9 cellular contexts compared by ENCODE assay signal in the genomic region with DNA sequence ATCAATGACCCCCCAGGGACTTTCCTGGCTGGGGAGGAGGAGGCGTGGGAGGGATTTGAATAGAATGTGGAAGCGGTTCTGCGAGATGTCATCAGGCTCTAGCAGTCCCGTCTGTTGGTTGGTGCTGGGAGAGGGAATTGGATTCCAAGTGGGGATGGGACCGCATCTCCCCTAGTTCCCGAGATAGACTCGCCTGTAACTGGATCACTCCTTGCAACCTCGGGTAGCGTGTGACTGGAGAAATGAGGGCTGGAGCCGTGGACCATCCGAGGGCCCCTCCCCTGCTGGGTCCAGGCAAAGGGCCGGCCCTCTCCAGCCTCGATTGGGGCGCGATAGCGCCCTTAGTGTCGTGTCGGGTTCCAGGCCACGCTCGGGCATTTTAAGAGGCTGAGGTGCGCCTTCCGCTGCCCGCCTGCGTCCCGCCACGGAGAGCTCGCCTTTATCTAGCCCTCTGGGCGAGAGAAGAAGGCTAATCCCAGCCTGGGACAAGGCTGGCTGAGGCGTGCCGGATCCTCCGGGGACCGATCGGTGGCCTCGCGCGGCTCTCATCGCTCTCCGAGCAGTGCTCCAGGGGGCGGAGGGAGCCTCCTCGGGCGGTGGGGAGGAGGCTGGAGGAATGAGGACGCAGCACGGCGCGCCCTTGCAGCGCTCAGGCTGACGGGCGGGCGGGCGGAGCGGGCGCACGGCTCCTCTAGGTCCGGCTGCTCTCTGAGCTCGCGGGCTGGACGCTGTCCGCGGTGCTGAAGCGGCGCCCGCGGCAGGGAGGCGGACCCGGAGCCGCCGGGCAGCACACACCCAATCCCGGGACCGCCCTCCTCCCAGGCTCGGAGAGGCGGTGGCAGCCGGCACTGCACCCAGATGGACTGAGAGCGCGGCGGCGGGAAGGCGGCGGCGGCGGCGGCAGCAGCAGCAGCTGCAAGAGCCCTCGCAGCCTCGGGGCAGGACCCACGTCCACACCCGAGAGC.
DNase-seq lines count a peak whose midpoint lies in the region; ATAC-seq and TF ChIP-seq lines count a peak whose summit lies in the region.
"Had no signal": no experiment of that assay in that cellular context is flagged by ENCODE, and none has a peak within 500 bp of the region (broad histone marks: within the 10 kb centered on the region; RNA-seq: fewer than 3 reads in every experiment).

No MANE protein-coding gene starts in this region.

- H3K9me3 ChIP-seq in adipocyte (ENCODE audit: control insufficient read depth, low read length) (no peaks in the 10 kb centered on the region), tibial nerve (no peaks in the 10 kb centered on the region)

- TF ChIP-seq CTCF in osteocyte (IDR thresholded peaks at IDR 0.05) (peak; percentile 47), tibial nerve (IDR thresholded peaks at IDR 0.05) (peak in 4 of 5 experiments; percentile 38 to 74 (median 58))

- H3K4me1 Mint-ChIP-seq in osteocyte (ENCODE audit: unreplicated experiment), result peaks cover 10% of the 10 kb centered on the region

- intact Hi-C loops in Right ventricle myocardium superior (cut with DNase I), result no loop called here

- H3K36me3 Mint-ChIP-seq in osteocyte (ENCODE audit: unreplicated experiment), result no peaks in the 10 kb centered on the region

- TF ChIP-seq EP300 in tibial nerve (IDR thresholded peaks at IDR 0.05), result no peak

- DNase-seq in GM03348 (ENCODE audit: low spot score), result peak; percentile 97
- DNase-seq in KBM-7, result peak; percentile 94
- DNase-seq in SW 1271 (lab: John Stamatoyannopoulos, UW), result peak; percentile 29 to 56
- peak; percentile 98 for DNase-seq in adipocyte (ENCODE audit: low read depth)
- DNase-seq in Right ventricle myocardium superior, result peak; percentile 92
- DNase-seq in osteocyte (ENCODE audit: extremely low spot score, unreplicated experiment), result peak; percentile 97
- peak; percentile 62 to 65 for DNase-seq in tibial nerve (ENCODE audit: low spot score in 2 of 2)

- ATAC-seq in Right ventricle myocardium superior (ENCODE audit: poor library complexity) (peak; percentile 100), GM21619 (IDR thresholded peaks at IDR 0.05; ENCODE audit: unreplicated experiment) (no peak)

- no peak overlapping the region for H3K27ac ChIP-seq in tibial nerve

- H3K27ac Mint-ChIP-seq in osteocyte (ENCODE audit: unreplicated experiment), result no peak overlapping the region
- H3K27ac Mint-ChIP-seq: dendritic cell treated with granulocyte-macrophage colony-stimulating factor and Interleukin-4, amounts not matched to agents 40 ng/mL and 50 ng/mL, for 4 days had no signal

- peak overlapping the region; percentile 73 for H3K4me3 ChIP-seq in adipocyte (ENCODE audit: low read length)
- peak overlapping the region in 1 of 4 donors; percentile 11 for H3K4me3 ChIP-seq in tibial nerve

- H3K27me3 Mint-ChIP-seq in osteocyte (ENCODE audit: unreplicated experiment), result peaks cover 40% of the 10 kb centered on the region

- WGBS in tibial nerve, 2 donors, result 2 to 4% methylated on average over 62 to 70 of the region's 85 CpGs

- no peaks in the 10 kb centered on the region for H3K36me3 ChIP-seq in adipocyte (ENCODE audit: control insufficient read depth, insufficient read depth, low read length, severe bottlenecking)
- no peaks in the 10 kb centered on the region for H3K36me3 ChIP-seq in tibial nerve

- H3K4me1 ChIP-seq in adipocyte (ENCODE audit: control insufficient read depth, insufficient read depth, low read length), result peaks cover 6% of the 10 kb centered on the region
- H3K4me1 ChIP-seq in tibial nerve, result peaks cover 0 to 16% (median 11%) of the 10 kb centered on the region in 4 donors

- H3K9ac ChIP-seq in adipocyte (ENCODE audit: low read length), result no peak overlapping the region

- in situ Hi-C loops in KBM-7 (cut with MboI; ENCODE audit: low pct_unique_long_range_greater_than_20kb, low sequenced_read_pairs), result no loop called here

- H3K27me3 ChIP-seq in adipocyte (replicated peaks; ENCODE audit: control insufficient read depth, insufficient read depth, low read length) (peaks cover 5% of the 10 kb centered on the region), tibial nerve (peaks cover 0 to 36% of the 10 kb centered on the region in 2 donors)

- peak overlapping the region; percentile 38 for H3K4me3 Mint-ChIP-seq in osteocyte (ENCODE audit: unreplicated experiment)
- H3K4me3 Mint-ChIP-seq: dendritic cell treated with granulocyte-macrophage colony-stimulating factor and Interleukin-4, amounts not matched to agents 40 ng/mL and 50 ng/mL, for 4 days had no signal

- TF ChIP-seq POLR2A in tibial nerve (IDR thresholded peaks at IDR 0.05), result no peak

- no peaks in the 10 kb centered on the region for H3K9me3 Mint-ChIP-seq in osteocyte (ENCODE audit: unreplicated experiment)
- H3K9me3 Mint-ChIP-seq: dendritic cell treated with granulocyte-macrophage colony-stimulating factor and Interleukin-4, amounts not matched to agents 40 ng/mL and 50 ng/mL, for 4 days had no signal

Comparison
In these comparisons a context has a peak if more than half of its experiments do, and no peak if none do; other contexts are left out.
1. DNase-seq: peak in every context shown above with its lines; median percentile 98 in adipocyte; 97 in GM03348; 97 in osteocyte; 94 in KBM-7; 92 in Right ventricle myocardium superior; 64 in tibial nerve; 42 in SW 1271.